In genomic region chr7:8178353-8178752, GRCh38 we compare ENCODE assay signal across 1 cellular context.
TF ChIP-seq lines count a peak whose summit lies in the region.

No MANE protein-coding gene starts in this region.

TF ChIP-seq in GM12878, 131 proteins besides CTCF, POLR2A, EP300 and RAD21 (continued from another document and continues in another):
- TF ChIP-seq, protein P1, sequence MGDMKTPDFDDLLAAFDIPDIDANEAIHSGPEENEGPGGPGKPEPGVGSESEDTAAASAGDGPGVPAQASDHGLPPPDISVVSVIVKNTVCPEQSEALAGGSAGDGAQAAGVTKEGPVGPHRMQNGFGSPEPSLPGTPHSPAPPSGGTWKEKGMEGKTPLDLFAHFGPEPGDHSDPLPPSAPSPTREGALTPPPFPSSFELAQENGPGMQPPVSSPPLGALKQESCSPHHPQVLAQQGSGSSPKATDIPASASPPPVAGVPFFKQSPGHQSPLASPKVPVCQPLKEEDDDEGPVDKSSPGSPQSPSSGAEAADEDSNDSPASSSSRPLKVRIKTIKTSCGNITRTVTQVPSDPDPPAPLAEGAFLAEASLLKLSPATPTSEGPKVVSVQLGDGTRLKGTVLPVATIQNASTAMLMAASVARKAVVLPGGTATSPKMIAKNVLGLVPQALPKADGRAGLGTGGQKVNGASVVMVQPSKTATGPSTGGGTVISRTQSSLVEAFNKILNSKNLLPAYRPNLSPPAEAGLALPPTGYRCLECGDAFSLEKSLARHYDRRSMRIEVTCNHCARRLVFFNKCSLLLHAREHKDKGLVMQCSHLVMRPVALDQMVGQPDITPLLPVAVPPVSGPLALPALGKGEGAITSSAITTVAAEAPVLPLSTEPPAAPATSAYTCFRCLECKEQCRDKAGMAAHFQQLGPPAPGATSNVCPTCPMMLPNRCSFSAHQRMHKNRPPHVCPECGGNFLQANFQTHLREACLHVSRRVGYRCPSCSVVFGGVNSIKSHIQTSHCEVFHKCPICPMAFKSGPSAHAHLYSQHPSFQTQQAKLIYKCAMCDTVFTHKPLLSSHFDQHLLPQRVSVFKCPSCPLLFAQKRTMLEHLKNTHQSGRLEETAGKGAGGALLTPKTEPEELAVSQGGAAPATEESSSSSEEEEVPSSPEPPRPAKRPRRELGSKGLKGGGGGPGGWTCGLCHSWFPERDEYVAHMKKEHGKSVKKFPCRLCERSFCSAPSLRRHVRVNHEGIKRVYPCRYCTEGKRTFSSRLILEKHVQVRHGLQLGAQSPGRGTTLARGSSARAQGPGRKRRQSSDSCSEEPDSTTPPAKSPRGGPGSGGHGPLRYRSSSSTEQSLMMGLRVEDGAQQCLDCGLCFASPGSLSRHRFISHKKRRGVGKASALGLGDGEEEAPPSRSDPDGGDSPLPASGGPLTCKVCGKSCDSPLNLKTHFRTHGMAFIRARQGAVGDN (IDR thresholded peaks at IDR 0.05) = 0 out of 2 replicates have a peak, but pooled peaks have one; percentile 28
- TF ChIP-seq MTA2 (IDR thresholded peaks at IDR 0.05; ENCODE audit: low read depth) = peak; percentile 44; the same call in 1 of the 2 replicates
- no peak for TF ChIP-seq STAT1 (conservative IDR thresholded peaks at IDR 0.05)
- no peak for TF ChIP-seq POLR2AphosphoS5 (IDR thresholded peaks at IDR 0.05; ENCODE audit: low read length)
- no peak for TF ChIP-seq CBFB (IDR thresholded peaks at IDR 0.05; ENCODE audit: low read depth)
- TF ChIP-seq, protein P2, sequence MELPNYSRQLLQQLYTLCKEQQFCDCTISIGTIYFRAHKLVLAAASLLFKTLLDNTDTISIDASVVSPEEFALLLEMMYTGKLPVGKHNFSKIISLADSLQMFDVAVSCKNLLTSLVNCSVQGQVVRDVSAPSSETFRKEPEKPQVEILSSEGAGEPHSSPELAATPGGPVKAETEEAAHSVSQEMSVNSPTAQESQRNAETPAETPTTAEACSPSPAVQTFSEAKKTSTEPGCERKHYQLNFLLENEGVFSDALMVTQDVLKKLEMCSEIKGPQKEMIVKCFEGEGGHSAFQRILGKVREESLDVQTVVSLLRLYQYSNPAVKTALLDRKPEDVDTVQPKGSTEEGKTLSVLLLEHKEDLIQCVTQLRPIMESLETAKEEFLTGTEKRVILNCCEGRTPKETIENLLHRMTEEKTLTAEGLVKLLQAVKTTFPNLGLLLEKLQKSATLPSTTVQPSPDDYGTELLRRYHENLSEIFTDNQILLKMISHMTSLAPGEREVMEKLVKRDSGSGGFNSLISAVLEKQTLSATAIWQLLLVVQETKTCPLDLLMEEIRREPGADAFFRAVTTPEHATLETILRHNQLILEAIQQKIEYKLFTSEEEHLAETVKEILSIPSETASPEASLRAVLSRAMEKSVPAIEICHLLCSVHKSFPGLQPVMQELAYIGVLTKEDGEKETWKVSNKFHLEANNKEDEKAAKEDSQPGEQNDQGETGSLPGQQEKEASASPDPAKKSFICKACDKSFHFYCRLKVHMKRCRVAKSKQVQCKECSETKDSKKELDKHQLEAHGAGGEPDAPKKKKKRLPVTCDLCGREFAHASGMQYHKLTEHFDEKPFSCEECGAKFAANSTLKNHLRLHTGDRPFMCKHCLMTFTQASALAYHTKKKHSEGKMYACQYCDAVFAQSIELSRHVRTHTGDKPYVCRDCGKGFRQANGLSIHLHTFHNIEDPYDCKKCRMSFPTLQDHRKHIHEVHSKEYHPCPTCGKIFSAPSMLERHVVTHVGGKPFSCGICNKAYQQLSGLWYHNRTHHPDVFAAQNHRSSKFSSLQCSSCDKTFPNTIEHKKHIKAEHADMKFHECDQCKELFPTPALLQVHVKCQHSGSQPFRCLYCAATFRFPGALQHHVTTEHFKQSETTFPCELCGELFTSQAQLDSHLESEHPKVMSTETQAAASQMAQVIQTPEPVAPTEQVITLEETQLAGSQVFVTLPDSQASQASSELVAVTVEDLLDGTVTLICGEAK (IDR thresholded peaks at IDR 0.05; ENCODE audit: borderline replicate concordance) = no peak
- no peak for TF ChIP-seq YBX1 (IDR thresholded peaks at IDR 0.05)
- no peak for TF ChIP-seq SUPT20H (IDR thresholded peaks at IDR 0.05; ENCODE audit: borderline replicate concordance, control insufficient read depth, low read depth, low read length)
- no peak; a peak in 1 of 4 replicates for TF ChIP-seq IKZF2 (IDR thresholded peaks at IDR 0.05)
- no peak for TF ChIP-seq MXI1 (IDR thresholded peaks at IDR 0.05; ENCODE audit: low read depth, low read length)
- TF ChIP-seq ZNF384 (IDR thresholded peaks at IDR 0.05; ENCODE audit: borderline replicate concordance, low read depth, low read length) = peak; percentile 94
- TF ChIP-seq SMC3 (IDR thresholded peaks at IDR 0.05; ENCODE audit: borderline replicate concordance, low read length) = no peak
- TF ChIP-seq, protein P3, sequence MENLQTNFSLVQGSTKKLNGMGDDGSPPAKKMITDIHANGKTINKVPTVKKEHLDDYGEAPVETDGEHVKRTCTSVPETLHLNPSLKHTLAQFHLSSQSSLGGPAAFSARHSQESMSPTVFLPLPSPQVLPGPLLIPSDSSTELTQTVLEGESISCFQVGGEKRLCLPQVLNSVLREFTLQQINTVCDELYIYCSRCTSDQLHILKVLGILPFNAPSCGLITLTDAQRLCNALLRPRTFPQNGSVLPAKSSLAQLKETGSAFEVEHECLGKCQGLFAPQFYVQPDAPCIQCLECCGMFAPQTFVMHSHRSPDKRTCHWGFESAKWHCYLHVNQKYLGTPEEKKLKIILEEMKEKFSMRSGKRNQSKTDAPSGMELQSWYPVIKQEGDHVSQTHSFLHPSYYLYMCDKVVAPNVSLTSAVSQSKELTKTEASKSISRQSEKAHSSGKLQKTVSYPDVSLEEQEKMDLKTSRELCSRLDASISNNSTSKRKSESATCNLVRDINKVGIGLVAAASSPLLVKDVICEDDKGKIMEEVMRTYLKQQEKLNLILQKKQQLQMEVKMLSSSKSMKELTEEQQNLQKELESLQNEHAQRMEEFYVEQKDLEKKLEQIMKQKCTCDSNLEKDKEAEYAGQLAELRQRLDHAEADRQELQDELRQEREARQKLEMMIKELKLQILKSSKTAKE (IDR thresholded peaks at IDR 0.05; ENCODE audit: low read depth, poor library complexity, severe bottlenecking) = no peak
- TF ChIP-seq JUND (IDR thresholded peaks at IDR 0.05; ENCODE audit: low read depth, low read length) = no peak
- no peak for TF ChIP-seq BRCA1 (IDR thresholded peaks at IDR 0.05; ENCODE audit: low read depth, low read length)
- TF ChIP-seq TARDBP (IDR thresholded peaks at IDR 0.05; ENCODE audit: borderline replicate concordance) = no peak
- no peak for TF ChIP-seq PRDM15 (CRISPR knock-in tag; IDR thresholded peaks at IDR 0.05)
- TF ChIP-seq ZZZ3 (IDR thresholded peaks at IDR 0.05; ENCODE audit: control insufficient read depth, insufficient read length, low read depth) = no peak
- TF ChIP-seq SPI1 (IDR thresholded peaks at IDR 0.05; ENCODE audit: borderline replicate concordance, insufficient read depth, low read depth, low read length) = no peak
- no peak; the same call in 1 of the 2 replicates for TF ChIP-seq RB1 (IDR thresholded peaks at IDR 0.05; ENCODE audit: borderline replicate concordance)
- TF ChIP-seq TCF3 (IDR thresholded peaks at IDR 0.05; ENCODE audit: borderline replicate concordance, insufficient read depth, low read depth, low read length) = no peak
- no peak for TF ChIP-seq ZNF622 (IDR thresholded peaks at IDR 0.05)
- no peak for TF ChIP-seq MLLT1 (IDR thresholded peaks at IDR 0.05)
- TF ChIP-seq E2F8 (IDR thresholded peaks at IDR 0.05; ENCODE audit: low read depth, partially characterized antibody) = no peak
- no peak for TF ChIP-seq USF2 (IDR thresholded peaks at IDR 0.05; ENCODE audit: borderline replicate concordance, low read depth, low read length)
- no peak for TF ChIP-seq CBX3 (IDR thresholded peaks at IDR 0.05; ENCODE audit: borderline replicate concordance, low read depth)
- TF ChIP-seq MYC (IDR thresholded peaks at IDR 0.05; ENCODE audit: insufficient read depth, insufficient read length, insufficient replicate concordance, low read length, severe bottlenecking) = no peak
- TF ChIP-seq ASH2L (IDR thresholded peaks at IDR 0.05; ENCODE audit: borderline replicate concordance, low read depth) = no peak
- TF ChIP-seq, protein P4, sequence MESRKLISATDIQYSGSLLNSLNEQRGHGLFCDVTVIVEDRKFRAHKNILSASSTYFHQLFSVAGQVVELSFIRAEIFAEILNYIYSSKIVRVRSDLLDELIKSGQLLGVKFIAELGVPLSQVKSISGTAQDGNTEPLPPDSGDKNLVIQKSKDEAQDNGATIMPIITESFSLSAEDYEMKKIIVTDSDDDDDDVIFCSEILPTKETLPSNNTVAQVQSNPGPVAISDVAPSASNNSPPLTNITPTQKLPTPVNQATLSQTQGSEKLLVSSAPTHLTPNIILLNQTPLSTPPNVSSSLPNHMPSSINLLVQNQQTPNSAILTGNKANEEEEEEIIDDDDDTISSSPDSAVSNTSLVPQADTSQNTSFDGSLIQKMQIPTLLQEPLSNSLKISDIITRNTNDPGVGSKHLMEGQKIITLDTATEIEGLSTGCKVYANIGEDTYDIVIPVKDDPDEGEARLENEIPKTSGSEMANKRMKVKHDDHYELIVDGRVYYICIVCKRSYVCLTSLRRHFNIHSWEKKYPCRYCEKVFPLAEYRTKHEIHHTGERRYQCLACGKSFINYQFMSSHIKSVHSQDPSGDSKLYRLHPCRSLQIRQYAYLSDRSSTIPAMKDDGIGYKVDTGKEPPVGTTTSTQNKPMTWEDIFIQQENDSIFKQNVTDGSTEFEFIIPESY (IDR thresholded peaks at IDR 0.05) = no peak
- TF ChIP-seq GATAD2B (conservative IDR thresholded peaks at IDR 0.05; ENCODE audit: low read depth) = no peak
